In genomic region chr15:51128701-51129100, GRCh38 we compare ENCODE assay signal across 30 cellular contexts. TPM values are rescaled to one million over a fixed set of nuclear protein-coding genes. Genes with fewer than 3 reads are reported as not detected.
"Had no signal": no experiment of that assay in that cellular context is flagged by ENCODE, and none has a peak within 500 bp of the region (broad histone marks: within the 10 kb centered on the region; RNA-seq: fewer than 3 reads in every experiment).

No MANE protein-coding gene starts in this region.

- H3K9me3 ChIP-seq: esophagus squamous epithelium, left ventricle myocardium inferior, psoas muscle, sigmoid colon, suprapubic skin, tibial artery had no signal

- H3K4me3 ChIP-seq: esophagus squamous epithelium, left ventricle myocardium inferior, lung, neural progenitor cell, psoas muscle, sigmoid colon, suprapubic skin, tibial artery had no signal

- H3K9ac ChIP-seq: neural progenitor cell, parathyroid adenoma had no signal

- ATAC-seq: activated CD8-positive, alpha-beta T cell treated with anti-CD3 and anti-CD28 coated beads for 36 hours; activated T-cell treated with anti-CD3 and anti-CD28 coated beads, Interleukin-2, amount 50 U/mL, for 4 hours; activated T-helper 17 cell treated with anti-CD3 and anti-CD28 coated beads, Interleukin-2, amount 50 U/mL, for 72 hours; natural killer cell; psoas muscle; T-helper 17 cell had no signal

- H3K4me2 ChIP-seq: neural progenitor cell had no signal

- H3K4me1 ChIP-seq: neural progenitor cell, parathyroid adenoma, psoas muscle had no signal

- H3K27ac ChIP-seq: epithelial cell of prostate, esophagus squamous epithelium, left ventricle myocardium inferior, neural progenitor cell, parathyroid adenoma, psoas muscle, sigmoid colon, suprapubic skin, tibial artery had no signal

- H2AFZ ChIP-seq: neural progenitor cell, parathyroid adenoma had no signal

- H3K36me3 ChIP-seq: esophagus squamous epithelium, left ventricle myocardium inferior, neural progenitor cell, sigmoid colon, suprapubic skin, tibial artery had no signal

- H3K79me2 ChIP-seq: parathyroid adenoma had no signal

- DNase-seq: activated B cell treated with CpG ODN at 0.5 μM for 24 hours; activated CD4-positive, alpha-beta T cell treated with anti-CD3 and anti-CD28 coated beads, Interleukin-2, amount 50 U/mL, for 1 hour; activated CD8-positive, alpha-beta T cell treated with anti-CD3 and anti-CD28 coated beads for 36 hours; activated gamma-delta T cell treated with Interleukin-2 at 50 U/mL for 16 hours; activated naive CD4-positive, alpha-beta T cell treated with anti-CD3 and anti-CD28 coated beads, Interleukin-2, amount 50 U/mL, for 16 hours; activated T-cell treated with anti-CD3 and anti-CD28 coated beads, Interleukin-2, amount 50 U/mL, for 4 hours; dermis blood vessel endothelial cell; effector CD4-positive, alpha-beta T cell; esophagus squamous epithelium; head of caudate nucleus; hypothalamus; immature natural killer cell; left ventricle myocardium inferior; mesendoderm; natural killer cell; occipital lobe; psoas muscle; sigmoid colon; stimulated activated CD4-positive, alpha-beta T cell treated with anti-CD3 and anti-CD28 coated beads, Interleukin-15, amount 100 ng/mL, for 24 hours; stimulated activated CD4-positive, alpha-beta T cell treated with anti-CD3 and anti-CD28 coated beads, Interleukin-2, amount 100 ng/mL, for 24 hours; stimulated activated naive CD4-positive, alpha-beta T cell; T-helper 17 cell; T1000; tibial artery had no signal

- H3K27me3 ChIP-seq: esophagus squamous epithelium, neural progenitor cell, sigmoid colon, suprapubic skin, tibial artery had no signal

RNA-seq across cellular contexts. Expression of gene TNFAIP8L3, which starts 34.0 kb away (rescaled TPM):
- total RNA-seq: activated B cell treated with CpG ODN at 0.5 μM for 24 hours; activated T-helper 17 cell treated with anti-CD3 and anti-CD28 coated beads, Interleukin-2, amount 50 U/mL, for 72 hours; natural killer cell; T-helper 17 cell had no signal
- polyA plus RNA-seq: immature natural killer cell had no signal
